15 cellular contexts compared by ENCODE assay signal in genomic region chr1:221827307-221827642, GRCh38.
DNase-seq lines count a peak whose midpoint lies in the region; ATAC-seq and TF ChIP-seq lines count a peak whose summit lies in the region.
"Had no signal": no experiment of that assay in that cellular context is flagged by ENCODE, and none has a peak within 500 bp of the region (broad histone marks: within the 10 kb centered on the region; RNA-seq: fewer than 3 reads in every experiment).

No MANE protein-coding gene starts in this region.

- H3K4me1 Mint-ChIP-seq in T-helper 2 cell treated with Interferon-gamma antibody and Interleukin-4, amounts not matched to agents 5 μg/mL and 100 μg/mL, for 36 hours (ENCODE audit: low read depth): peaks cover 54% of the 10 kb centered on the region
- H3K4me1 Mint-ChIP-seq in MCF 10A (ENCODE audit: insufficient read depth, unreplicated experiment): peaks cover 55% of the 10 kb centered on the region
- H3K4me1 Mint-ChIP-seq: neural progenitor cell had no signal

- peak overlapping the region; percentile 76 for H3K27ac Mint-ChIP-seq in T-helper 2 cell treated with Interferon-gamma antibody and Interleukin-4, amounts not matched to agents 5 μg/mL and 100 μg/mL, for 36 hours
- peak overlapping the region; percentile 36 for H3K27ac Mint-ChIP-seq in MCF 10A (ENCODE audit: low read depth, unreplicated experiment)
- H3K27ac Mint-ChIP-seq: neural progenitor cell had no signal

- H3K4me3 Mint-ChIP-seq in T-helper 2 cell treated with Interferon-gamma antibody and Interleukin-4, amounts not matched to agents 5 μg/mL and 100 μg/mL, for 36 hours: peak overlapping the region; percentile 7
- H3K4me3 Mint-ChIP-seq in MCF 10A (ENCODE audit: unreplicated experiment): no peak overlapping the region
- H3K4me3 Mint-ChIP-seq: neural progenitor cell had no signal

- peaks cover 3% of the 10 kb centered on the region for H3K36me3 Mint-ChIP-seq in T-helper 2 cell treated with Interferon-gamma antibody and Interleukin-4, amounts not matched to agents 5 μg/mL and 100 μg/mL, for 36 hours (ENCODE audit: low read depth)
- no peaks in the 10 kb centered on the region for H3K36me3 Mint-ChIP-seq in MCF 10A (ENCODE audit: insufficient read depth, unreplicated experiment)
- H3K36me3 Mint-ChIP-seq: neural progenitor cell had no signal

- H3K36me3 ChIP-seq in PC-9 (ENCODE audit: low read depth) (no peaks in the 10 kb centered on the region), osteoblast (ENCODE audit: insufficient read depth, low read length) (no peaks in the 10 kb centered on the region)
- H3K36me3 ChIP-seq: neural progenitor cell, right lobe of liver, upper lobe of left lung had no signal

- no peaks in the 10 kb centered on the region for H3K9me3 Mint-ChIP-seq in T-helper 2 cell treated with Interferon-gamma antibody and Interleukin-4, amounts not matched to agents 5 μg/mL and 100 μg/mL, for 36 hours
- no peaks in the 10 kb centered on the region for H3K9me3 Mint-ChIP-seq in MCF 10A (ENCODE audit: unreplicated experiment)
- H3K9me3 Mint-ChIP-seq: neural progenitor cell had no signal

- no peak overlapping the region for H2AFZ ChIP-seq in PC-9
- H2AFZ ChIP-seq in osteoblast (ENCODE audit: low read length): peak overlapping the region; percentile 78
- H2AFZ ChIP-seq: neural progenitor cell had no signal

- H3K27me3 Mint-ChIP-seq in T-helper 2 cell treated with Interferon-gamma antibody and Interleukin-4, amounts not matched to agents 5 μg/mL and 100 μg/mL, for 36 hours (ENCODE audit: low read depth): no peaks in the 10 kb centered on the region
- H3K27me3 Mint-ChIP-seq in MCF 10A (ENCODE audit: insufficient read depth, unreplicated experiment): no peaks in the 10 kb centered on the region

- DNase-seq in T-helper 2 cell treated with Interferon-gamma antibody and Interleukin-4, amounts not matched to agents 5 μg/mL and 100 μg/mL, for 36 hours (ENCODE audit: low spot score): no peak
- DNase-seq in T-helper 2 cell (no peak), PC-9 (no peak), MCF 10A (ENCODE audit: unreplicated experiment) (no peak), osteoblast (ENCODE audit: insufficient read length, low spot score, missing footprints) (no peak), KG1 (lab: John Stamatoyannopoulos, UW) (no peak), SHP77 treated with DMSO at 0.1 percent for 48 hours (lab: John Stamatoyannopoulos, UW) (no peak)
- DNase-seq: activated T-cell treated with anti-CD3 and anti-CD28 coated beads, Interleukin-2, amount 50 U/mL, for 1 hour; cortex of kidney; hippocampal formation; right lobe of liver; stimulated activated CD4-positive, alpha-beta T cell treated with anti-CD3 and anti-CD28 coated beads, Interleukin-4, amount 100 ng/mL, for 1 hour had no signal

- H3K4me3 ChIP-seq in PC-9: no peak overlapping the region
- H3K4me3 ChIP-seq in osteoblast (ENCODE audit: insufficient read depth, low read length): no peak overlapping the region
- H3K4me3 ChIP-seq: neural progenitor cell, right lobe of liver, upper lobe of left lung had no signal

- ATAC-seq in GM18858 (IDR thresholded peaks at IDR 0.05; ENCODE audit: unreplicated experiment): no peak

- H3K4me2 ChIP-seq in PC-9: 0 out of 2 replicates have a peak overlapping the region, but pooled peaks have one; percentile 17
- H3K4me2 ChIP-seq in osteoblast (ENCODE audit: insufficient read depth, low read length): no peak overlapping the region
- H3K4me2 ChIP-seq: neural progenitor cell had no signal

- peaks cover 40% of the 10 kb centered on the region for H3K4me1 ChIP-seq in PC-9 (replicated peaks; ENCODE audit: insufficient read depth)
- peaks cover 33% of the 10 kb centered on the region for H3K4me1 ChIP-seq in osteoblast (ENCODE audit: insufficient read depth, low read length)
- H3K4me1 ChIP-seq: neural progenitor cell, right lobe of liver had no signal

- CTCF ChIA-PET in PC-9 (lab: Charles Lee) (no interaction called here), MCF 10A (lab: Yijun Ruan, JAX) (interaction anchor here (0.7 to 1.7 kb wide), 3 partner anchors 23 to 628 kb away, joined by 4 read pairs; no protein-coding TSS in a partner anchor)

- H3K27ac ChIP-seq in PC-9 (peak overlapping the region; percentile 41; the same call in 1 of the 2 replicates), osteoblast (ENCODE audit: low read depth, low read length) (peak overlapping the region; percentile 27)
- H3K27ac ChIP-seq: neural progenitor cell, right lobe of liver had no signal

- H3K79me2 ChIP-seq in PC-9 (ENCODE audit: low read depth): no peaks in the 10 kb centered on the region
- no peaks in the 10 kb centered on the region for H3K79me2 ChIP-seq in osteoblast (ENCODE audit: insufficient read depth, low read length)

- H4K20me1 ChIP-seq in PC-9 (ENCODE audit: insufficient read depth): no peaks in the 10 kb centered on the region
- no peaks in the 10 kb centered on the region for H4K20me1 ChIP-seq in osteoblast (ENCODE audit: insufficient read depth, low read length)

- BruUV-seq in PC-9 (replicated peaks; lab: Mats Ljungman, UMichigan): no TSS peak
- BruUV-seq in MCF 10A (replicated peaks; lab: Mats Ljungman, UMichigan): no TSS peak

- H3K27me3 ChIP-seq in PC-9 (ENCODE audit: insufficient read depth, low read depth) (no peaks in the 10 kb centered on the region), osteoblast (ENCODE audit: insufficient read depth, low read length) (no peaks in the 10 kb centered on the region)
- H3K27me3 ChIP-seq: neural progenitor cell, right lobe of liver, upper lobe of left lung had no signal

- H3F3A ChIP-seq in PC-9 (ENCODE audit: insufficient read depth, low read depth): peaks cover 17% of the 10 kb centered on the region

- H3K9me2 ChIP-seq in PC-9 (ENCODE audit: insufficient read depth): no peaks in the 10 kb centered on the region

- TF ChIP-seq CTCF in PC-9 (conservative IDR thresholded peaks at IDR 0.05) (no peak), MCF 10A (IDR thresholded peaks at IDR 0.05; ENCODE audit: unreplicated experiment) (no peak), osteoblast (IDR thresholded peaks at IDR 0.05; ENCODE audit: extremely low read depth, low read depth, low read length) (no peak)

- POLR2A ChIA-PET in PC-9 (lab: Charles Lee; ENCODE audit: unreplicated experiment) (no interaction called here), MCF 10A (lab: Yijun Ruan, JAX) (interaction anchor here (1.3 kb wide), 2 partner anchors 10 to 12 kb away, joined by 3 to 4 read pairs; no protein-coding TSS in a partner anchor)

- intact Hi-C loops in PC-9 (cut with micrococcal nuclease; ENCODE audit: unreplicated experiment): loop anchor here (10.0 kb wide), 1 partner anchor 628 kb away; no protein-coding TSS in a partner anchor
- intact Hi-C loops in MCF 10A (cut with micrococcal nuclease): loop anchor here (5.0 kb wide), 1 partner anchor 340 kb away; no protein-coding TSS in a partner anchor

- H3K9me3 ChIP-seq in PC-9 (ENCODE audit: insufficient read depth, low read depth) (no peaks in the 10 kb centered on the region; the same call in 1 of the 2 replicates), osteoblast (ENCODE audit: low read depth, low read length) (no peaks in the 10 kb centered on the region)
- H3K9me3 ChIP-seq: right lobe of liver, upper lobe of left lung had no signal
